16 cellular contexts compared by ENCODE assay signal in genomic region chr17:1559743-1560581, GRCh38. TPM values are rescaled to one million over a fixed set of nuclear protein-coding genes. Genes with fewer than 3 reads are reported as not detected.
A peak's percentile ranks its signal among the peaks of the same experiment; 100 is the strongest.
DNase-seq lines count a peak whose midpoint lies in the region; ATAC-seq, FAIRE-seq and TF ChIP-seq lines count a peak whose summit lies in the region.
"Had no signal": no experiment of that assay in that cellular context is flagged by ENCODE, and none has a peak within 500 bp of the region (broad histone marks: within the 10 kb centered on the region; RNA-seq: fewer than 3 reads in every experiment).

No MANE protein-coding gene starts in this region.

- peaks cover 25% of the 10 kb centered on the region; the same call in 1 of the 2 replicates for H3F3A ChIP-seq in PC-9 (ENCODE audit: insufficient read depth, low read depth)

- TF ChIP-seq CTCF in gastroesophageal sphincter (IDR thresholded peaks at IDR 0.05) (no peak), parathyroid adenoma (IDR thresholded peaks at IDR 0.05) (no peak), PC-9 (conservative IDR thresholded peaks at IDR 0.05) (no peak)

- no peak overlapping the region for H3K4me3 ChIP-seq in CD8-positive, alpha-beta memory T cell (ENCODE audit: low read length)
- H3K4me3 ChIP-seq in gastroesophageal sphincter (no peak overlapping the region), parathyroid adenoma (ENCODE audit: low read depth, low read length) (no peak overlapping the region), PC-9 (no peak overlapping the region)
- H3K4me3 ChIP-seq: right atrium auricular region had no signal

- H3K9me3 Mint-ChIP-seq in CD8-positive, alpha-beta memory T cell, result no peaks in the 10 kb centered on the region
- H3K9me3 Mint-ChIP-seq in activated T-helper 1 cell treated with anti-CD3 and anti-CD28 coated beads, Interleukin-12 subunit alpha, Interleukin-12 subunit beta, Interleukin-2, Interleukin-4 antibody, amounts not matched to agents 30 ng/mL and 10 ng/mL and 1 ng/mL, durations not matched to agents 14 hours and 24 hours and 36 hours, result no peaks in the 10 kb centered on the region

- POLR2A ChIA-PET in CD8-positive, alpha-beta memory T cell (lab: Charles Lee), result no interaction called here
- POLR2A ChIA-PET in PC-9 (lab: Charles Lee; ENCODE audit: unreplicated experiment), result no interaction called here

- FAIRE-seq in frontal cortex (lab: Jason Lieb, UNC), result no peak

- DNase-seq in CD8-positive, alpha-beta memory T cell, result no peak
- no peak for DNase-seq in activated T-helper 1 cell treated with anti-CD3 and anti-CD28 coated beads, Interleukin-12 subunit alpha, Interleukin-12 subunit beta, Interleukin-2, Interleukin-4 antibody, amounts not matched to agents 30 ng/mL and 10 ng/mL and 1 ng/mL, durations not matched to agents 14 hours and 24 hours and 36 hours (ENCODE audit: low spot score)
- DNase-seq in PC-9 (no peak), superior temporal gyrus (ENCODE audit: extremely low spot score) (no peak), frontal cortex (ENCODE audit: low spot score in 2 of 2) (no peak)
- DNase-seq: activated CD4-positive, alpha-beta T cell treated with anti-CD3 and anti-CD28 coated beads for 4 hours; activated gamma-delta T cell treated with Interleukin-2 at 50 U/mL for 16 hours; C1 segment of cervical spinal cord; cerebellar nuclear complex; KBM-7; NCI-H2029 treated with DMSO at 0.1 percent for 48 hours had no signal

- H3K27me3 Mint-ChIP-seq in CD8-positive, alpha-beta memory T cell, result peaks cover 0 to 4% of the 10 kb centered on the region in 2 donors
- peaks cover 11% of the 10 kb centered on the region for H3K27me3 Mint-ChIP-seq in activated T-helper 1 cell treated with anti-CD3 and anti-CD28 coated beads, Interleukin-12 subunit alpha, Interleukin-12 subunit beta, Interleukin-2, Interleukin-4 antibody, amounts not matched to agents 30 ng/mL and 10 ng/mL and 1 ng/mL, durations not matched to agents 14 hours and 24 hours and 36 hours (ENCODE audit: insufficient read depth)

- peak overlapping the region in 3 of 8 donors; percentile 27 to 84 (median 63) for H3K27ac Mint-ChIP-seq in CD8-positive, alpha-beta memory T cell
- no peak overlapping the region for H3K27ac Mint-ChIP-seq in activated T-helper 1 cell treated with anti-CD3 and anti-CD28 coated beads, Interleukin-12 subunit alpha, Interleukin-12 subunit beta, Interleukin-2, Interleukin-4 antibody, amounts not matched to agents 30 ng/mL and 10 ng/mL and 1 ng/mL, durations not matched to agents 14 hours and 24 hours and 36 hours

- no peaks in the 10 kb centered on the region for H3K9me3 ChIP-seq in CD8-positive, alpha-beta memory T cell (ENCODE audit: low read length)
- H3K9me3 ChIP-seq in gastroesophageal sphincter, result no peaks in the 10 kb centered on the region
- no peaks in the 10 kb centered on the region for H3K9me3 ChIP-seq in parathyroid adenoma (ENCODE audit: control insufficient read depth, low read length)
- no peaks in the 10 kb centered on the region for H3K9me3 ChIP-seq in PC-9 (ENCODE audit: insufficient read depth, low read depth)
- H3K9me3 ChIP-seq: right atrium auricular region, upper lobe of left lung had no signal

- WGBS in gastroesophageal sphincter (ENCODE audit: low coverage in 1 of 2), 2 donors, result 64% methylated on average over 5 of the region's 19 CpGs; no CpG with 5 or more reads in 1 of the 2 donors

- TF ChIP-seq EP300 in gastroesophageal sphincter (IDR thresholded peaks at IDR 0.05), result no peak

- intact Hi-C loops in activated T-helper 1 cell treated with anti-CD3 and anti-CD28 coated beads, Interleukin-12 subunit alpha, Interleukin-12 subunit beta, Interleukin-2, Interleukin-4 antibody, amounts not matched to agents 30 ng/mL and 10 ng/mL and 1 ng/mL, durations not matched to agents 14 hours and 24 hours and 36 hours (cut with micrococcal nuclease), result loop anchor here (5.0 kb wide), 2 partner anchors 193 to 293 kb away; no protein-coding TSS in a partner anchor
- intact Hi-C loops in PC-9 (cut with micrococcal nuclease; ENCODE audit: unreplicated experiment), result no loop called here

- peaks cover 52% of the 10 kb centered on the region for H4K20me1 ChIP-seq in PC-9 (ENCODE audit: insufficient read depth)

- no peaks in the 10 kb centered on the region for H3K36me3 ChIP-seq in CD8-positive, alpha-beta memory T cell (ENCODE audit: insufficient read depth, low read length)
- H3K36me3 ChIP-seq in gastroesophageal sphincter (peaks cover 0 to 16% of the 10 kb centered on the region in 2 donors), parathyroid adenoma (ENCODE audit: control insufficient read depth, insufficient read depth, low read length) (no peaks in the 10 kb centered on the region), PC-9 (ENCODE audit: low read depth) (0 out of 2 replicates have a peak, but pooled peaks cover 9% of the 10 kb centered on the region)

- H2AFZ ChIP-seq in parathyroid adenoma, result no peak overlapping the region
- H2AFZ ChIP-seq in PC-9, result no peak overlapping the region

- H3K27ac ChIP-seq in CD8-positive, alpha-beta memory T cell (ENCODE audit: low read depth, low read length), result no peak overlapping the region
- H3K27ac ChIP-seq in gastroesophageal sphincter, result peak overlapping the region in 3 of 4 donors; percentile 2 to 41 (median 11)
- no peak overlapping the region for H3K27ac ChIP-seq in parathyroid adenoma
- H3K27ac ChIP-seq in PC-9, result no peak overlapping the region
- H3K27ac ChIP-seq: right atrium auricular region had no signal

- H3K4me3 Mint-ChIP-seq in CD8-positive, alpha-beta memory T cell, result peak overlapping the region in 6 of 7 donors; percentile 31 to 62 (median 44)
- peak overlapping the region; percentile 34 for H3K4me3 Mint-ChIP-seq in activated T-helper 1 cell treated with anti-CD3 and anti-CD28 coated beads, Interleukin-12 subunit alpha, Interleukin-12 subunit beta, Interleukin-2, Interleukin-4 antibody, amounts not matched to agents 30 ng/mL and 10 ng/mL and 1 ng/mL, durations not matched to agents 14 hours and 24 hours and 36 hours

- peaks cover 35 to 61% (median 36%) of the 10 kb centered on the region in 3 donors for H3K4me1 Mint-ChIP-seq in CD8-positive, alpha-beta memory T cell
- peaks cover 41% of the 10 kb centered on the region for H3K4me1 Mint-ChIP-seq in activated T-helper 1 cell treated with anti-CD3 and anti-CD28 coated beads, Interleukin-12 subunit alpha, Interleukin-12 subunit beta, Interleukin-2, Interleukin-4 antibody, amounts not matched to agents 30 ng/mL and 10 ng/mL and 1 ng/mL, durations not matched to agents 14 hours and 24 hours and 36 hours (ENCODE audit: low read depth)

- ATAC-seq in gastroesophageal sphincter, result no peak
- ATAC-seq in HG03095 (IDR thresholded peaks at IDR 0.05; ENCODE audit: unreplicated experiment), result no peak

- CTCF ChIA-PET in CD8-positive, alpha-beta memory T cell (lab: Charles Lee), result interaction anchor here (1.0 kb wide), 1 partner anchor 69 kb away, joined by 3 read pairs; no protein-coding TSS in a partner anchor
- CTCF ChIA-PET in PC-9 (lab: Charles Lee), result interaction anchor here (0.7 kb wide), 1 partner anchor 84 kb away, joined by 3 read pairs; no protein-coding TSS in a partner anchor

- no peaks in the 10 kb centered on the region for H3K9me2 ChIP-seq in PC-9 (ENCODE audit: insufficient read depth)

- H3K4me2 ChIP-seq in parathyroid adenoma (ENCODE audit: low read length) (peak overlapping the region; percentile 17), PC-9 (no peak overlapping the region)

- BruUV-seq in PC-9 (replicated peaks; lab: Mats Ljungman, UMichigan), result no TSS peak

- H3K27me3 ChIP-seq in CD8-positive, alpha-beta memory T cell (ENCODE audit: insufficient read depth, low read length, poor library complexity, severe bottlenecking), result no peaks in the 10 kb centered on the region
- H3K27me3 ChIP-seq in gastroesophageal sphincter (no peaks in the 10 kb centered on the region), parathyroid adenoma (ENCODE audit: control insufficient read depth, insufficient read depth, low read length) (no peaks in the 10 kb centered on the region), PC-9 (ENCODE audit: insufficient read depth, low read depth) (no peaks in the 10 kb centered on the region)
- H3K27me3 ChIP-seq: right atrium auricular region, upper lobe of left lung had no signal

- H3K9ac ChIP-seq in parathyroid adenoma, result no peak overlapping the region

- peaks cover 0 to 26% (median 6%) of the 10 kb centered on the region in 3 donors for H3K36me3 Mint-ChIP-seq in CD8-positive, alpha-beta memory T cell
- peaks cover 18% of the 10 kb centered on the region for H3K36me3 Mint-ChIP-seq in activated T-helper 1 cell treated with anti-CD3 and anti-CD28 coated beads, Interleukin-12 subunit alpha, Interleukin-12 subunit beta, Interleukin-2, Interleukin-4 antibody, amounts not matched to agents 30 ng/mL and 10 ng/mL and 1 ng/mL, durations not matched to agents 14 hours and 24 hours and 36 hours (ENCODE audit: low read depth)

- H3K4me1 ChIP-seq in CD8-positive, alpha-beta memory T cell (ENCODE audit: insufficient read depth, low read length), result peaks cover 18% of the 10 kb centered on the region
- H3K4me1 ChIP-seq in gastroesophageal sphincter (peaks cover 0 to 72% (median 28%) of the 10 kb centered on the region in 3 donors), parathyroid adenoma (peaks cover 10% of the 10 kb centered on the region), PC-9 (replicated peaks; ENCODE audit: insufficient read depth) (peaks cover 17% of the 10 kb centered on the region)

- H3K79me2 ChIP-seq in parathyroid adenoma, result peaks cover 44% of the 10 kb centered on the region
- peaks cover 48% of the 10 kb centered on the region for H3K79me2 ChIP-seq in PC-9 (ENCODE audit: low read depth)

- no peak for TF ChIP-seq POLR2A in gastroesophageal sphincter (IDR thresholded peaks at IDR 0.05)

RNA-seq across cellular contexts. Expression of gene PITPNA, which starts 2.6 kb away (rescaled TPM):
- total RNA-seq in CD8-positive, alpha-beta memory T cell, result 10 to 100 TPM; 80.5 to 85.0 TPM
- 39.6 TPM for polyA plus RNA-seq in CD8-positive, alpha-beta memory T cell
- 72.7 and 74.2 TPM in 2 replicates for total RNA-seq in activated T-helper 1 cell treated with anti-CD3 and anti-CD28 coated beads, Interleukin-12 subunit alpha, Interleukin-12 subunit beta, Interleukin-2, Interleukin-4 antibody, amounts not matched to agents 30 ng/mL and 10 ng/mL and 1 ng/mL, durations not matched to agents 14 hours and 24 hours and 36 hours
- 10 to 100 TPM; 40.8 to 61.1 (median 45.5) TPM for total RNA-seq in gastroesophageal sphincter
- 80.3 and 87.4 TPM in 2 replicates for total RNA-seq in PC-9 (2021)
- 18.8 TPM for total RNA-seq in frontal cortex

RNA-seq across cellular contexts. Expression of gene INPP5K, which starts 43.5 kb away (rescaled TPM):
- total RNA-seq in CD8-positive, alpha-beta memory T cell, result 10 to 100 TPM; 29.5 to 31.9 TPM
- polyA plus RNA-seq in CD8-positive, alpha-beta memory T cell, result 80.2 TPM
- total RNA-seq in activated T-helper 1 cell treated with anti-CD3 and anti-CD28 coated beads, Interleukin-12 subunit alpha, Interleukin-12 subunit beta, Interleukin-2, Interleukin-4 antibody, amounts not matched to agents 30 ng/mL and 10 ng/mL and 1 ng/mL, durations not matched to agents 14 hours and 24 hours and 36 hours, result 23.9 and 24.7 TPM in 2 replicates
- total RNA-seq in gastroesophageal sphincter (10 to 100 TPM; 59.6 to 76.0 (median 73.1) TPM), PC-9 (2021) (41.9 and 42.9 TPM in 2 replicates), frontal cortex (28.5 TPM)

Comparison
In these comparisons a context has a peak if more than half of its experiments do, and no peak if none do; other contexts are left out.
1. H3K27ac ChIP-seq: peak in gastroesophageal sphincter (3 of 4); none in CD8-positive, alpha-beta memory T cell (single experiment), parathyroid adenoma (single experiment) and PC-9 (single experiment).